In genomic region chr2:99085400-99085799, GRCh38 we compare ENCODE assay signal across 10 cellular contexts. TPM values are rescaled to one million over a fixed set of nuclear protein-coding genes. Genes with fewer than 3 reads are reported as not detected.
DNase-seq lines count a peak whose midpoint lies in the region; ATAC-seq and TF ChIP-seq lines count a peak whose summit lies in the region.
"Had no signal": no experiment of that assay in that cellular context is flagged by ENCODE, and none has a peak within 500 bp of the region (broad histone marks: within the 10 kb centered on the region; RNA-seq: fewer than 3 reads in every experiment).

No MANE protein-coding gene starts in this region.

- H3K4me3 ChIP-seq in lower lobe of right lung (no peak overlapping the region), H7 (ENCODE audit: insufficient read depth, low read depth, low read length) (no peak overlapping the region)
- H3K4me3 ChIP-seq: lung had no signal

- no peak for ATAC-seq in lower lobe of right lung
- no peak for ATAC-seq in left lobe of liver

- TF ChIP-seq EP300 in Ishikawa (IDR thresholded peaks at IDR 0.05; ENCODE audit: borderline replicate concordance), result no peak

- no peaks in the 10 kb centered on the region for H3K4me1 ChIP-seq in lower lobe of right lung

- H3K27ac ChIP-seq in lower lobe of right lung, result no peak overlapping the region

- TF ChIP-seq CTCF in lower lobe of right lung (IDR thresholded peaks at IDR 0.05), result peak; percentile 30

- H3K36me3 ChIP-seq in lower lobe of right lung (no peaks in the 10 kb centered on the region), H7 (replicated peaks; ENCODE audit: control insufficient read depth, insufficient read depth, low read length) (no peaks in the 10 kb centered on the region)

- H3K9me3 ChIP-seq in lower lobe of right lung, result no peaks in the 10 kb centered on the region

- peak; percentile 24; the same call in 1 of the 2 replicates for TF ChIP-seq RAD21 in Ishikawa (IDR thresholded peaks at IDR 0.05; ENCODE audit: low read depth)

- H3K27me3 ChIP-seq in lower lobe of right lung (ENCODE audit: low read depth) (peaks cover 10% of the 10 kb centered on the region), H7 (ENCODE audit: control insufficient read depth, insufficient read depth, low read length) (no peaks in the 10 kb centered on the region; the same call in 1 of the 2 replicates)

- intact Hi-C loops in lower lobe of right lung (cut with DNase I), result no loop called here

- DNase-seq in NCI-H2196 (lab: John Stamatoyannopoulos, UW; ENCODE audit: unreplicated experiment) (peak; percentile 4), NCI-H2196 treated with DMSO at 0.1 percent for 48 hours (lab: John Stamatoyannopoulos, UW; ENCODE audit: unreplicated experiment) (no peak), lower lobe of right lung (no peak), H7 (no peak), left lobe of liver (ENCODE audit: low spot score) (no peak), GM03348 (ENCODE audit: low spot score) (no peak)
- peak; percentile 1 to 7 for DNase-seq in activated CD4-positive, alpha-beta T cell treated with anti-CD3 and anti-CD28 coated beads, Interleukin-2, amount 50 U/mL, for 4 hours
- DNase-seq: NCI-H526 treated with DMSO at 0.1 percent for 48 hours had no signal

TF ChIP-seq in Ishikawa, 13 proteins besides CTCF, POLR2A, EP300 and RAD21:
- TF ChIP-seq USF1 (IDR thresholded peaks at IDR 0.05) (no peak), FOXM1 (IDR thresholded peaks at IDR 0.05; ENCODE audit: borderline replicate concordance, low read depth) (no peak), TCF12 (IDR thresholded peaks at IDR 0.05; ENCODE audit: low read depth) (no peak), EGR1 (IDR thresholded peaks at IDR 0.05) (no peak), TAF1 (IDR thresholded peaks at IDR 0.05; ENCODE audit: low read depth) (no peak), NFIC (IDR thresholded peaks at IDR 0.05) (no peak), TEAD4 (IDR thresholded peaks at IDR 0.05) (no peak), ZBTB7A (IDR thresholded peaks at IDR 0.05; ENCODE audit: low read depth) (no peak), YY1 (IDR thresholded peaks at IDR 0.05; ENCODE audit: low read depth) (no peak), MAX (IDR thresholded peaks at IDR 0.05) (no peak)

RNA-seq across cellular contexts. Expression of gene C2orf15, which starts 56.1 kb away (rescaled TPM):
- total RNA-seq in lower lobe of right lung (1.5 TPM), left lobe of liver (0.23 TPM)
- 2.2 and 5.7 TPM in 2 replicates for total RNA-seq in H7 (2014; rRNA removed; shearing (Covaris generic))

Comparison
In these comparisons a context has a peak if more than half of its experiments do, and no peak if none do; other contexts are left out.
1. DNase-seq: peak in NCI-H2196 (single experiment) and activated CD4-positive, alpha-beta T cell treated with anti-CD3 and anti-CD28 coated beads, Interleukin-2, amount 50 U/mL, for 4 hours (2 of 2); none in NCI-H2196 treated with DMSO at 0.1 percent for 48 hours (single experiment), lower lobe of right lung (single experiment), H7 (single experiment), left lobe of liver (single experiment) and GM03348 (single experiment).